1 cellular context compared by ENCODE assay signal in genomic region chr15:65423977-65424679, GRCh38.
TF ChIP-seq lines count a peak whose summit lies in the region.

No MANE protein-coding gene starts in this region.

TF ChIP-seq in HepG2, 621 proteins besides CTCF, POLR2A, EP300 and RAD21:
- no peak for TF ChIP-seq ZNF816 (CRISPR knock-in tag; IDR thresholded peaks at IDR 0.05; ENCODE audit: borderline replicate concordance)
- peak; percentile 42; the same call in 1 of the 2 replicates for TF ChIP-seq ZNF770 (CRISPR knock-in tag; IDR thresholded peaks at IDR 0.05)
TF ChIP-seq in HepG2: peak in this region for 1.
